9 cellular contexts compared by ENCODE assay signal in genomic region chr5:93359296-93359957, GRCh38.
DNase-seq lines count a peak whose midpoint lies in the region; ATAC-seq, FAIRE-seq and TF ChIP-seq lines count a peak whose summit lies in the region.
"Had no signal": no experiment of that assay in that cellular context is flagged by ENCODE, and none has a peak within 500 bp of the region (broad histone marks: within the 10 kb centered on the region; RNA-seq: fewer than 3 reads in every experiment).

No MANE protein-coding gene starts in this region.

- FAIRE-seq in K562 (lab: Jason Lieb, UNC) = no peak

- no peaks in the 10 kb centered on the region for H3K27me3 ChIP-seq in ACC112 (ENCODE audit: insufficient read depth, low read length)
- no peaks in the 10 kb centered on the region for H3K27me3 ChIP-seq in K562 (ENCODE audit: control insufficient read depth in 2 of 2, insufficient read depth in 2 of 2, low read length in 2 of 2)
- H3K27me3 ChIP-seq in liver (ENCODE audit: control insufficient read depth in 4 of 4, insufficient read depth in 4 of 4, low read length in 3 of 4) = peaks cover 0 to 4% (median 1%) of the 10 kb centered on the region in 4 donors

- H3K4me3 Mint-ChIP-seq in stimulated activated memory B cell treated with anti-CD40 and anti-IgM and Interleukin-4, amounts not matched to agents 10 μg/mL and 1 μg/mL and 100 μg/mL, for 72 hours = no peak overlapping the region

- H4K20me1 ChIP-seq in K562 (replicated peaks; ENCODE audit: control insufficient read depth, insufficient read depth, low read length) = no peaks in the 10 kb centered on the region

- in situ Hi-C loops in K562 (cut with MboI) = no loop called here

- no peak overlapping the region for H3K27ac Mint-ChIP-seq in stimulated activated memory B cell treated with anti-CD40 and anti-IgM and Interleukin-4, amounts not matched to agents 10 μg/mL and 1 μg/mL and 100 μg/mL, for 72 hours

- H3K36me3 ChIP-seq in ACC112 (ENCODE audit: insufficient read depth, low read length) (no peaks in the 10 kb centered on the region), K562 (ENCODE audit: control insufficient read depth, insufficient read depth, low read length) (no peaks in the 10 kb centered on the region), liver (ENCODE audit: control insufficient read depth in 4 of 4, insufficient read depth in 3 of 4, low read depth in 1 of 4, low read length in 3 of 4) (no peaks in the 10 kb centered on the region)

- ATAC-seq in K562 = no peak
- no peak for ATAC-seq in GM21717 (IDR thresholded peaks at IDR 0.05; ENCODE audit: unreplicated experiment)
- ATAC-seq in stimulated activated naive CD8-positive, alpha-beta T cell treated with anti-CD3 and anti-CD28 coated beads, Interleukin-15, Interleukin-2, amounts not matched to agents 100 U/mL and 50 U/mL, for 24 hours = no peak
- no peak for ATAC-seq in stimulated activated memory B cell treated with anti-CD40 and anti-IgM and Interleukin-4, amounts not matched to agents 10 μg/mL and 1 μg/mL and 100 μg/mL, for 72 hours

- WGBS in K562 (ENCODE audit: insufficient coverage, low coverage, missing lambda C conversion rate) = under 1% methylated on average over 9 of the region's 9 CpGs
- WGBS in liver = 46% methylated on average over 9 of the region's 9 CpGs

- H3K27ac ChIP-seq in ACC112 (ENCODE audit: low read depth, low read length) (peak overlapping the region; percentile 94), K562 (ENCODE audit: extremely low read depth, low read depth, low read length) (no peak overlapping the region), liver (ENCODE audit: low read depth in 1 of 2, low read length in 2 of 2) (peak overlapping the region; percentile 15 to 66)

- no peak for TF ChIP-seq CTCF in K562 (IDR thresholded peaks at IDR 0.05 in 2 of 3, conservative IDR thresholded peaks at IDR 0.05 in 1 of 3; ENCODE audit: insufficient read depth in 2 of 3, low read depth in 1 of 3, low read length in 3 of 3)
- TF ChIP-seq CTCF in liver (IDR thresholded peaks at IDR 0.05; ENCODE audit: low read depth, low read length, missing input control) = no peak

- H3K36me3 Mint-ChIP-seq in stimulated activated memory B cell treated with anti-CD40 and anti-IgM and Interleukin-4, amounts not matched to agents 10 μg/mL and 1 μg/mL and 100 μg/mL, for 72 hours = no peaks in the 10 kb centered on the region

- no peak for DNase-seq in K562 (ENCODE audit: extremely low read depth in 1 of 4, low spot score in 3 of 4)
- no peak for DNase-seq in stimulated activated naive CD8-positive, alpha-beta T cell treated with anti-CD3 and anti-CD28 coated beads, Interleukin-15, Interleukin-2, amounts not matched to agents 100 U/mL and 50 U/mL, for 24 hours
- no peak for DNase-seq in stimulated activated naive CD4-positive, alpha-beta T cell treated with Interleukin-2 at 50 U/mL for 16 hours (lab: John Stamatoyannopoulos, UW)
- DNase-seq: effector CD8-positive, alpha-beta T cell had no signal

- TF ChIP-seq RAD21 in Ishikawa (IDR thresholded peaks at IDR 0.05; ENCODE audit: low read depth) = no peak
- TF ChIP-seq RAD21 in K562 (CRISPR knock-in tag; conservative IDR thresholded peaks at IDR 0.05 in 1 of 2, IDR thresholded peaks at IDR 0.05 in 1 of 2) = no peak
- TF ChIP-seq RAD21 in liver (IDR thresholded peaks at IDR 0.05) = peak; percentile 42 to 43

- peaks cover 8% of the 10 kb centered on the region for H3K9me3 Mint-ChIP-seq in stimulated activated memory B cell treated with anti-CD40 and anti-IgM and Interleukin-4, amounts not matched to agents 10 μg/mL and 1 μg/mL and 100 μg/mL, for 72 hours

- peaks cover 7% of the 10 kb centered on the region for H3K27me3 Mint-ChIP-seq in stimulated activated memory B cell treated with anti-CD40 and anti-IgM and Interleukin-4, amounts not matched to agents 10 μg/mL and 1 μg/mL and 100 μg/mL, for 72 hours

- H3K9ac ChIP-seq in K562 (ENCODE audit: insufficient read depth in 1 of 2, low read depth in 2 of 2, low read length in 2 of 2) (no peak overlapping the region), liver (ENCODE audit: low read depth in 1 of 2, low read length in 2 of 2) (no peak overlapping the region)

- no peaks in the 10 kb centered on the region for H3K9me3 ChIP-seq in K562 (replicated peaks; ENCODE audit: control insufficient read depth, insufficient read depth, low read depth, low read length)
- no peaks in the 10 kb centered on the region for H3K9me3 ChIP-seq in liver (ENCODE audit: control insufficient read depth in 4 of 4, low read length in 3 of 4)

- no peaks in the 10 kb centered on the region for H3K4me1 Mint-ChIP-seq in stimulated activated memory B cell treated with anti-CD40 and anti-IgM and Interleukin-4, amounts not matched to agents 10 μg/mL and 1 μg/mL and 100 μg/mL, for 72 hours

- POLR2A ChIA-PET in K562 (lab: Yijun Ruan, JAX) = no interaction called here

- intact Hi-C loops in K562 (cut with micrococcal nuclease) = no loop called here

- no peak overlapping the region for H3K4me2 ChIP-seq in K562 (ENCODE audit: insufficient read depth, low read length)

- H3K9me1 ChIP-seq in K562 (ENCODE audit: control insufficient read depth, insufficient read depth, low read length) = no peaks in the 10 kb centered on the region

- H3K4me3 ChIP-seq in ACC112 (ENCODE audit: low read depth, low read length) (peak overlapping the region; percentile 52), K562 (no peak overlapping the region), liver (ENCODE audit: low read depth in 1 of 3, low read length in 3 of 3) (no peak overlapping the region)

- peak overlapping the region; percentile 19 for H2AFZ ChIP-seq in ACC112 (ENCODE audit: low read length, unreplicated experiment)
- no peak overlapping the region for H2AFZ ChIP-seq in K562 (ENCODE audit: low read depth, low read length)

- TF ChIP-seq POLR2A in K562 (conservative IDR thresholded peaks at IDR 0.05) = no peak

- TF ChIP-seq EP300 in Ishikawa (IDR thresholded peaks at IDR 0.05; ENCODE audit: borderline replicate concordance) (peak; percentile 40; the same call in 1 of the 2 replicates), K562 (IDR thresholded peaks at IDR 0.05; ENCODE audit: low read length) (no peak)

- no TSS peak for BruUV-seq in K562 (replicated peaks; lab: Mats Ljungman, UMichigan)

- H3K79me2 ChIP-seq in ACC112 (ENCODE audit: control insufficient read depth, insufficient read depth, low read length, unreplicated experiment) (no peaks in the 10 kb centered on the region), K562 (ENCODE audit: control insufficient read depth, insufficient read depth, low read length) (no peaks in the 10 kb centered on the region)

- CTCF ChIA-PET in K562 (lab: Yijun Ruan, JAX; ENCODE audit: low intra/inter-chr PET ratio) = no interaction called here

- H3K4me1 ChIP-seq in ACC112 (ENCODE audit: control insufficient read depth, insufficient read depth, low read length, unreplicated experiment) (peaks cover 50% of the 10 kb centered on the region), K562 (replicated peaks in 1 of 2; ENCODE audit: control insufficient read depth in 2 of 2, insufficient read depth in 2 of 2, low read length in 2 of 2) (no peaks in the 10 kb centered on the region), liver (ENCODE audit: control insufficient read depth in 4 of 4, insufficient read depth in 4 of 4, low read length in 3 of 4) (no peaks in the 10 kb centered on the region)

TF ChIP-seq in Ishikawa, 13 proteins besides CTCF, POLR2A, EP300 and RAD21:
- no peak for TF ChIP-seq EGR1 (IDR thresholded peaks at IDR 0.05)
- no peak for TF ChIP-seq ZBTB7A (IDR thresholded peaks at IDR 0.05; ENCODE audit: low read depth)
- TF ChIP-seq TEAD4 (IDR thresholded peaks at IDR 0.05) = peak; percentile 61
- TF ChIP-seq TAF1 (IDR thresholded peaks at IDR 0.05; ENCODE audit: low read depth) = no peak
- no peak for TF ChIP-seq CREB1 (IDR thresholded peaks at IDR 0.05; ENCODE audit: low read depth)
- TF ChIP-seq MAX (IDR thresholded peaks at IDR 0.05) = no peak
- TF ChIP-seq TCF12 (IDR thresholded peaks at IDR 0.05; ENCODE audit: low read depth) = 0 out of 2 replicates have a peak, but pooled peaks have one; percentile 19
- peak; percentile 87 for TF ChIP-seq NFIC (IDR thresholded peaks at IDR 0.05)

TF ChIP-seq in K562, 482 proteins besides CTCF, POLR2A, EP300 and RAD21:
- TF ChIP-seq ZFP30 (CRISPR knock-in tag; IDR thresholded peaks at IDR 0.05; ENCODE audit: borderline replicate concordance) = no peak
- TF ChIP-seq CCNT2 (IDR thresholded peaks at IDR 0.05; ENCODE audit: borderline replicate concordance, extremely low read depth, insufficient read length, low read depth, low read length) = no peak
- peak; percentile 13; the same call in 1 of the 2 replicates for TF ChIP-seq ZNF316 (IDR thresholded peaks at IDR 0.05)

TF ChIP-seq in liver, 16 proteins besides CTCF, POLR2A, EP300 and RAD21 (continues in another document):
- TF ChIP-seq ATF3 (IDR thresholded peaks at IDR 0.05) = no peak
- no peak for TF ChIP-seq YY1 (IDR thresholded peaks at IDR 0.05)
- peak; percentile 58 for TF ChIP-seq SP1 (IDR thresholded peaks at IDR 0.05)
- TF ChIP-seq NR2F2 (IDR thresholded peaks at IDR 0.05) = peak; percentile 88
- TF ChIP-seq HNF4G (IDR thresholded peaks at IDR 0.05) = no peak
- no peak for TF ChIP-seq ZBTB33 (IDR thresholded peaks at IDR 0.05)
- no peak for TF ChIP-seq JUND (IDR thresholded peaks at IDR 0.05)
